27 cellular contexts compared by ENCODE assay signal in the genomic region with DNA sequence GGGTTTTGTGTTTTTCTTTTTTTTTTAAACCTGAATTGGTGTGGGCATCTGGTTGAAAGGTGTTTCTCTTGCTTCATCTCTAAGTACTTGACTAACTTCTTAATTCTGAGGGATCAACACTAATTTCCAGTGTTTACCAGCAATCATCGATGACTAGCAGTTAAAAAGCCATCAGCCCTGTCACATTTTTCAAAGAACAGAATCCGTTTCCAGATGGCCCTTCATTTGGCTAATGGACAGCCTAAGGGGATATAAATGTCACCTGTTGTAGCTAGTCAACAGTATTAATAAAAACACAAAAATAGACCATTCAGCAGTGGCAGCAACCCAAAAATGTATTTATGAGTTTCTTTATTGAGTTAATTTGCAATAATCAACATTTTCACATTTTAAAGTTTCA.
DNase-seq lines count a peak whose midpoint lies in the region; ATAC-seq and TF ChIP-seq lines count a peak whose summit lies in the region.
"Had no signal": no experiment of that assay in that cellular context is flagged by ENCODE, and none has a peak within 500 bp of the region (broad histone marks: within the 10 kb centered on the region; RNA-seq: fewer than 3 reads in every experiment).

No MANE protein-coding gene starts in this region.

- H3K4me3 ChIP-seq in stomach (no peak overlapping the region), left lung (no peak overlapping the region), lower leg skin (ENCODE audit: low read depth, poor library complexity, severe bottlenecking) (no peak overlapping the region)
- H3K4me3 ChIP-seq: BLaER1 treated with 17β-estradiol and CSF1 and Interleukin-3, amounts not matched to agents 10 nM and 100 nM; HAP-1; K562; MG63; SK-N-MC had no signal

- DNase-seq in D341Med (ENCODE audit: low spot score): peak; percentile 17
- DNase-seq in NCI-H1930 (lab: John Stamatoyannopoulos, UW): peak; percentile 18 to 37
- peak; percentile 92 for DNase-seq in NCI-H82 (lab: John Stamatoyannopoulos, UW)
- no peak for DNase-seq in KG1 (lab: John Stamatoyannopoulos, UW)
- no peak for DNase-seq in stomach
- DNase-seq in left lung: no peak
- DNase-seq in lower leg skin (ENCODE audit: low spot score in 2 of 2): no peak
- DNase-seq: CD4-positive, alpha-beta T cell; DMS153; DND-41; GOT3; HFFc6; MG63; NCI-H1694 treated with DMSO at 0.1 percent for 48 hours; NCI-H2107; NCI-H446 treated with DMSO at 0.1 percent for 48 hours; NCI-H774; SHP77 treated with DMSO at 0.1 percent for 48 hours; T-helper 17 cell; T1000 had no signal

- ATAC-seq in SK-N-SH treated with all-trans-retinoic acid at 6 μM for 48 hours (no peak), left lung (no peak)
- ATAC-seq: K562, Panc1, T-helper 17 cell had no signal

- H3K36me3 ChIP-seq in stomach: no peaks in the 10 kb centered on the region
- no peaks in the 10 kb centered on the region for H3K36me3 ChIP-seq in left lung
- H3K36me3 ChIP-seq: BLaER1 treated with 17β-estradiol and CSF1 and Interleukin-3, amounts not matched to agents 10 nM and 100 nM; HAP-1; MG63 had no signal

- H3K27me3 ChIP-seq in stomach (no peaks in the 10 kb centered on the region), left lung (no peaks in the 10 kb centered on the region)
- H3K27me3 ChIP-seq: BLaER1 treated with 17β-estradiol and CSF1 and Interleukin-3, amounts not matched to agents 10 nM and 100 nM; MG63 had no signal

- TF ChIP-seq CTCF in stomach (IDR thresholded peaks at IDR 0.05): no peak
- no peak for TF ChIP-seq CTCF in left lung (IDR thresholded peaks at IDR 0.05)
- TF ChIP-seq CTCF in lower leg skin (IDR thresholded peaks at IDR 0.05): no peak

- H3K4me1 ChIP-seq in stomach (peaks cover 0 to 8% (median 0%) of the 10 kb centered on the region in 4 donors), left lung (no peaks in the 10 kb centered on the region)
- H3K4me1 ChIP-seq: BLaER1 treated with 17β-estradiol and CSF1 and Interleukin-3, amounts not matched to agents 10 nM and 100 nM; HAP-1 had no signal

- whole genome bisulfite sequencing in stomach, 5 donors: 64 to 75% (median 75%) methylated on average over 2 of the region's 2 CpGs
- 44 to 54% methylated on average over 2 of the region's 2 CpGs for WGBS in lower leg skin, 2 donors

- TF ChIP-seq POLR2A in stomach (IDR thresholded peaks at IDR 0.05) (no peak), lower leg skin (IDR thresholded peaks at IDR 0.05) (no peak)

- intact Hi-C loops in stomach (cut with DNase I; ENCODE audit: low total_unique reads) (no loop called here), left lung (cut with DNase I) (no loop called here), lower leg skin (cut with DNase I; ENCODE audit: low total_unique reads) (no loop called here)

- H3K27ac ChIP-seq in stomach (no peak overlapping the region), left lung (no peak overlapping the region)
- H3K27ac ChIP-seq: BLaER1 treated with 17β-estradiol and CSF1 and Interleukin-3, amounts not matched to agents 10 nM and 100 nM; RWPE1; SK-N-MC had no signal

- TF ChIP-seq EP300 in stomach (IDR thresholded peaks at IDR 0.05): no peak

- H3K9me3 ChIP-seq in stomach (no peaks in the 10 kb centered on the region), left lung (no peaks in the 10 kb centered on the region)
- H3K9me3 ChIP-seq: BLaER1 treated with 17β-estradiol and CSF1 and Interleukin-3, amounts not matched to agents 10 nM and 100 nM; HAP-1; MG63 had no signal

TF ChIP-seq in SK-N-SH treated with all-trans-retinoic acid at 6 μM for 48 hours, 23 proteins besides CTCF, POLR2A, EP300 and RAD21:
- TF ChIP-seq ZNF70 (CRISPR knock-in tag; IDR thresholded peaks at IDR 0.05): no peak
- TF ChIP-seq CSDC2 (CRISPR knock-in tag; IDR thresholded peaks at IDR 0.05): no peak
- no peak for TF ChIP-seq BACH2 (CRISPR knock-in tag; IDR thresholded peaks at IDR 0.05; ENCODE audit: borderline replicate concordance)
- no peak for TF ChIP-seq ZNF565 (CRISPR knock-in tag; conservative IDR thresholded peaks at IDR 0.05; ENCODE audit: low read depth)
- TF ChIP-seq ISL1 (CRISPR knock-in tag; IDR thresholded peaks at IDR 0.05): 0 out of 2 replicates have a peak, but pooled peaks have one; percentile 7
- TF ChIP-seq, protein P1, sequence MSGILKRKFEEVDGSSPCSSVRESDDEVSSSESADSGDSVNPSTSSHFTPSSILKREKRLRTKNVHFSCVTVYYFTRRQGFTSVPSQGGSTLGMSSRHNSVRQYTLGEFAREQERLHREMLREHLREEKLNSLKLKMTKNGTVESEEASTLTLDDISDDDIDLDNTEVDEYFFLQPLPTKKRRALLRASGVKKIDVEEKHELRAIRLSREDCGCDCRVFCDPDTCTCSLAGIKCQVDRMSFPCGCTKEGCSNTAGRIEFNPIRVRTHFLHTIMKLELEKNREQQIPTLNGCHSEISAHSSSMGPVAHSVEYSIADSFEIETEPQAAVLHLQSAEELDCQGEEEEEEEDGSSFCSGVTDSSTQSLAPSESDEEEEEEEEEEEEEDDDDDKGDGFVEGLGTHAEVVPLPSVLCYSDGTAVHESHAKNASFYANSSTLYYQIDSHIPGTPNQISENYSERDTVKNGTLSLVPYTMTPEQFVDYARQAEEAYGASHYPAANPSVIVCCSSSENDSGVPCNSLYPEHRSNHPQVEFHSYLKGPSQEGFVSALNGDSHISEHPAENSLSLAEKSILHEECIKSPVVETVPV (CRISPR knock-in tag; IDR thresholded peaks at IDR 0.05): no peak
- no peak for TF ChIP-seq ARNTL (CRISPR knock-in tag; IDR thresholded peaks at IDR 0.05; ENCODE audit: borderline replicate concordance, low read depth)
- TF ChIP-seq, protein P2, sequence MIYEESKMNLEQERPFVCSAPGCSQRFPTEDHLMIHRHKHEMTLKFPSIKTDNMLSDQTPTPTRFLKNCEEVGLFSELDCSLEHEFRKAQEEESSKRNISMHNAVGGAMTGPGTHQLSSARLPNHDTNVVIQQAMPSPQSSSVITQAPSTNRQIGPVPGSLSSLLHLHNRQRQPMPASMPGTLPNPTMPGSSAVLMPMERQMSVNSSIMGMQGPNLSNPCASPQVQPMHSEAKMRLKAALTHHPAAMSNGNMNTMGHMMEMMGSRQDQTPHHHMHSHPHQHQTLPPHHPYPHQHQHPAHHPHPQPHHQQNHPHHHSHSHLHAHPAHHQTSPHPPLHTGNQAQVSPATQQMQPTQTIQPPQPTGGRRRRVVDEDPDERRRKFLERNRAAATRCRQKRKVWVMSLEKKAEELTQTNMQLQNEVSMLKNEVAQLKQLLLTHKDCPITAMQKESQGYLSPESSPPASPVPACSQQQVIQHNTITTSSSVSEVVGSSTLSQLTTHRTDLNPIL (CRISPR knock-in tag; IDR thresholded peaks at IDR 0.05; ENCODE audit: low read depth): no peak
- TF ChIP-seq TOX (CRISPR knock-in tag; IDR thresholded peaks at IDR 0.05; ENCODE audit: borderline replicate concordance): no peak
- no peak for TF ChIP-seq SNAI2 (CRISPR knock-in tag; IDR thresholded peaks at IDR 0.05)
- TF ChIP-seq ESRRG (CRISPR knock-in tag; IDR thresholded peaks at IDR 0.05): no peak
- TF ChIP-seq ZFP3 (CRISPR knock-in tag; IDR thresholded peaks at IDR 0.05): no peak
- no peak for TF ChIP-seq ZC3H10 (CRISPR knock-in tag; IDR thresholded peaks at IDR 0.05)
- TF ChIP-seq RARB (CRISPR knock-in tag; IDR thresholded peaks at IDR 0.05): no peak
- TF ChIP-seq TCF4 (CRISPR knock-in tag; IDR thresholded peaks at IDR 0.05; ENCODE audit: borderline replicate concordance): peak; percentile 87; the same call in 1 of the 2 replicates
- TF ChIP-seq, protein P3, sequence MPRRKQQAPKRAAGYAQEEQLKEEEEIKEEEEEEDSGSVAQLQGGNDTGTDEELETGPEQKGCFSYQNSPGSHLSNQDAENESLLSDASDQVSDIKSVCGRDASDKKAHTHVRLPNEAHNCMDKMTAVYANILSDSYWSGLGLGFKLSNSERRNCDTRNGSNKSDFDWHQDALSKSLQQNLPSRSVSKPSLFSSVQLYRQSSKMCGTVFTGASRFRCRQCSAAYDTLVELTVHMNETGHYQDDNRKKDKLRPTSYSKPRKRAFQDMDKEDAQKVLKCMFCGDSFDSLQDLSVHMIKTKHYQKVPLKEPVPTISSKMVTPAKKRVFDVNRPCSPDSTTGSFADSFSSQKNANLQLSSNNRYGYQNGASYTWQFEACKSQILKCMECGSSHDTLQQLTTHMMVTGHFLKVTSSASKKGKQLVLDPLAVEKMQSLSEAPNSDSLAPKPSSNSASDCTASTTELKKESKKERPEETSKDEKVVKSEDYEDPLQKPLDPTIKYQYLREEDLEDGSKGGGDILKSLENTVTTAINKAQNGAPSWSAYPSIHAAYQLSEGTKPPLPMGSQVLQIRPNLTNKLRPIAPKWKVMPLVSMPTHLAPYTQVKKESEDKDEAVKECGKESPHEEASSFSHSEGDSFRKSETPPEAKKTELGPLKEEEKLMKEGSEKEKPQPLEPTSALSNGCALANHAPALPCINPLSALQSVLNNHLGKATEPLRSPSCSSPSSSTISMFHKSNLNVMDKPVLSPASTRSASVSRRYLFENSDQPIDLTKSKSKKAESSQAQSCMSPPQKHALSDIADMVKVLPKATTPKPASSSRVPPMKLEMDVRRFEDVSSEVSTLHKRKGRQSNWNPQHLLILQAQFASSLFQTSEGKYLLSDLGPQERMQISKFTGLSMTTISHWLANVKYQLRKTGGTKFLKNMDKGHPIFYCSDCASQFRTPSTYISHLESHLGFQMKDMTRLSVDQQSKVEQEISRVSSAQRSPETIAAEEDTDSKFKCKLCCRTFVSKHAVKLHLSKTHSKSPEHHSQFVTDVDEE (CRISPR knock-in tag; IDR thresholded peaks at IDR 0.05): peak; percentile 45; the same call in 1 of the 2 replicates

Comparison
In these comparisons a context has a peak if more than half of its experiments do, and no peak if none do; other contexts are left out.
1. DNase-seq: peak in D341Med (single experiment), NCI-H1930 (2 of 2) and NCI-H82 (single experiment); none in KG1 (single experiment), stomach (single experiment), left lung (0 of 2) and lower leg skin (0 of 2).